ENCODE assay signal across 8 cellular contexts in the genomic region with DNA sequence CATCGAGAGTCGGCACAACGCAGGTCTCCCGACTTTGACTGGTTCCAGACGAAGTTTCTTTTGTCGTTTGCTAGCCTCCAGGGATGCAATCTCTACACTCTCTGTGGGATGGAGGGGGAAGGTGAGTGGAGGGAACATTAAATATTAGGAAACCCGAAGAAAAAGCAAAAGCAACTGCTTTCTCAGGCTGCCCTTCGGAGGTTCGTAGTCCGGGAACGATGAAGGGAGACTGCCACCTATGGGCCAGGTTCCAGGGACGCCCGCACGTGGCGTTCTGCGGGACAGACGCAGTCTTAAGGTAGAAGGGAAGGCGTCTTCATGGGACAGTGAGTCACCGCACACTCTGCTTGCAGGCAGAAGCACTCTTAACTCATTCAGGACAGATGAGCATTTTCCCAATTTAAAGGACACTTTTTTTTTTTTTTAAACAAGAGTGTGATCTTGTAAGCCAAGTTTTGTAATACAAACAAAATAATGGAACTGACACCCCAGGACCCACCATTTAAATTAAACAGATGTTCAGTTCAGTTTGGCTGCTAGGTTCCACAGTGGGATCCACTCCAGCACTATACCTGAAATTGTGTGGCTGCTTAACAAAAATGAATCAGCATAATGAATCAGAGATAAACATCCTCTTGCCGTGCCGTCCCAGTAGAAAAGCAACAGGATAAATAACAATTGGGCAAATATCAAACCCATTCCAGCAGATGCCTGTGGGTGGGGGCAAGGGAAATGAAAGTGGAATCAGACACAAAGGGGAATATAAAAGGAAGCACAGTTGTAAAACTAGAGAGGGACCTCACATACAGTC.
DNase-seq lines count a peak whose midpoint lies in the region; ATAC-seq and TF ChIP-seq lines count a peak whose summit lies in the region.

No MANE protein-coding gene starts in this region.

- peak; percentile 61 for TF ChIP-seq CTCF in GM12874 (IDR thresholded peaks at IDR 0.05; ENCODE audit: insufficient read depth, low read depth, low read length)
- TF ChIP-seq CTCF in RWPE1 (conservative IDR thresholded peaks at IDR 0.05; ENCODE audit: low read depth): peak; percentile 78
- peak; percentile 79 for TF ChIP-seq CTCF in fibroblast of villous mesenchyme (IDR thresholded peaks at IDR 0.05; ENCODE audit: insufficient read depth, low read depth, low read length)
- TF ChIP-seq CTCF in nephron progenitor cell (IDR thresholded peaks at IDR 0.05): peak; percentile 77

- POLR2A ChIA-PET in RWPE1 (lab: Yijun Ruan, JAX; ENCODE audit: low non-redundant PET): no interaction called here

- H3K4me1 Mint-ChIP-seq in nephron progenitor cell: peaks cover 36% of the 10 kb centered on the region

- peaks cover 61% of the 10 kb centered on the region for H3K27me3 Mint-ChIP-seq in nephron progenitor cell (ENCODE audit: low read depth, poor library complexity)

- peak overlapping the region; percentile 87 for H3K4me3 Mint-ChIP-seq in nephron progenitor cell

- H3K27ac ChIP-seq in RWPE1: peak overlapping the region; percentile 68

- DNase-seq in HuH-7.5 (ENCODE audit: low spot score): peak; percentile 70
- peak; percentile 90 for DNase-seq in RWPE1 (ENCODE audit: low spot score)
- peak; percentile 70 for DNase-seq in activated effector memory CD4-positive, alpha-beta T cell treated with Interleukin-2 at 50 U/mL for 16 hours
- DNase-seq in fibroblast of villous mesenchyme (ENCODE audit: low read depth): peak; percentile 87
- peak; percentile 73 for DNase-seq in nephron progenitor cell
- DNase-seq in stimulated activated naive CD4-positive, alpha-beta T cell treated with Interleukin-2 at 50 U/mL for 16 hours (lab: John Stamatoyannopoulos, UW): peak; percentile 77

- no peaks in the 10 kb centered on the region for H3K36me3 Mint-ChIP-seq in nephron progenitor cell (ENCODE audit: low read depth)

- ATAC-seq in GM21619 (IDR thresholded peaks at IDR 0.05; ENCODE audit: unreplicated experiment): no peak

- no peaks in the 10 kb centered on the region for H3K9me3 Mint-ChIP-seq in nephron progenitor cell

- H3K27ac Mint-ChIP-seq in nephron progenitor cell: no peak overlapping the region

- CTCF ChIA-PET in RWPE1 (lab: Yijun Ruan, JAX): interaction anchor here (0.6 to 0.7 kb wide), 3 partner anchors 232 to 1103 kb away, joined by 3 read pairs; no protein-coding TSS in a partner anchor

- peak overlapping the region; percentile 66 for H3K4me3 ChIP-seq in fibroblast of villous mesenchyme (ENCODE audit: low read depth, low read length)
